In the genomic region with DNA sequence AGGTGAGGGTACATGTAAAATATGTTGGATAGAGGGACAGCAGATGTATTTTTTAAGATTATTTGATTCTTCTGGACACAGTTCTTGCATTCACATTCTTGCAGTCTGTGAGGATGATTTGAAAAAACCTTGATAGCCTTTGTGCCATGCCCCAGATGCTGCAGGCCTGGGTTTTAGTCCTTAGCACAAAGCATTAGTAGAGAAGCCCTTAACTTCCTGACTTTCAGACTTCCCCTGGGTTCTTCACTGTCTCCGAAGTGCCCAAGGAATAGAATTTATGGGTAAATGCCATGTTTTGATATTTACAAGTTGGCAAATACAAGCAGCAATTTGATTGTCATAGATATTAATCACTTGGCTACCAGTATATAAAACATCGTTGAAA, we compare ENCODE assay signal across 9 cellular contexts.
DNase-seq lines count a peak whose midpoint lies in the region; TF ChIP-seq lines count a peak whose summit lies in the region.
"Had no signal": no experiment of that assay in that cellular context is flagged by ENCODE, and none has a peak within 500 bp of the region (broad histone marks: within the 10 kb centered on the region; RNA-seq: fewer than 3 reads in every experiment).

No MANE protein-coding gene starts in this region.

- peak overlapping the region; percentile 74 for H3K27ac ChIP-seq in GM23248
- peak overlapping the region; percentile 76 for H3K27ac ChIP-seq in SJSA1
- peak overlapping the region; percentile 7 to 68 (median 54) for H3K27ac ChIP-seq in esophagus squamous epithelium
- H3K27ac ChIP-seq in sigmoid colon = peak overlapping the region; percentile 22 to 67 (median 48)

- in situ Hi-C loops in GM23248 (cut with MboI) = loop anchor here (25.0 kb wide), 1 partner anchor 267 kb away; no protein-coding TSS in a partner anchor

- TF ChIP-seq EP300 in sigmoid colon (IDR thresholded peaks at IDR 0.05) = no peak

- no peaks in the 10 kb centered on the region for H3K9me2 ChIP-seq in GM23248 (ENCODE audit: insufficient read depth)

- no peaks in the 10 kb centered on the region for H3K9me3 ChIP-seq in GM23248 (ENCODE audit: low read depth)
- H3K9me3 ChIP-seq in SJSA1 (replicated peaks) = no peaks in the 10 kb centered on the region
- H3K9me3 ChIP-seq in esophagus squamous epithelium = no peaks in the 10 kb centered on the region
- no peaks in the 10 kb centered on the region for H3K9me3 ChIP-seq in sigmoid colon

- no peak for TF ChIP-seq CTCF in esophagus squamous epithelium (IDR thresholded peaks at IDR 0.05)
- no peak for TF ChIP-seq CTCF in sigmoid colon (IDR thresholded peaks at IDR 0.05)

- H2AFZ ChIP-seq in GM23248 = no peak overlapping the region

- TF ChIP-seq POLR2A in esophagus squamous epithelium (IDR thresholded peaks at IDR 0.05) (no peak), sigmoid colon (IDR thresholded peaks at IDR 0.05) (no peak)

- peak overlapping the region; percentile 73 for H3K4me2 ChIP-seq in GM23248 (ENCODE audit: unreplicated experiment)

- 3% methylated on average over 2 of the region's 2 CpGs for WGBS in GM23248 (ENCODE audit: low coverage in 1 of 2, low lambda C conversion rate in 2 of 2, missing lambda C conversion rate in 2 of 2), 2 experiments
- 6 to 10% methylated on average over 2 of the region's 2 CpGs for WGBS in esophagus squamous epithelium, 2 donors
- WGBS in sigmoid colon, 2 donors = 5 to 17% methylated on average over 2 of the region's 2 CpGs

- peaks cover 28% of the 10 kb centered on the region for H3F3A ChIP-seq in GM23248 (ENCODE audit: insufficient read depth)

- H3K36me3 ChIP-seq in GM23248 (ENCODE audit: low read depth) = peaks cover 4% of the 10 kb centered on the region; the same call in 1 of the 2 replicates
- peaks cover 73% of the 10 kb centered on the region for H3K36me3 ChIP-seq in SJSA1
- H3K36me3 ChIP-seq in esophagus squamous epithelium = no peaks in the 10 kb centered on the region
- no peaks in the 10 kb centered on the region for H3K36me3 ChIP-seq in sigmoid colon

- no peaks in the 10 kb centered on the region for H3K27me3 ChIP-seq in GM23248 (replicated peaks; ENCODE audit: insufficient read depth)
- H3K27me3 ChIP-seq in SJSA1 (replicated peaks) = no peaks in the 10 kb centered on the region
- H3K27me3 ChIP-seq in esophagus squamous epithelium = no peaks in the 10 kb centered on the region
- H3K27me3 ChIP-seq in sigmoid colon = no peaks in the 10 kb centered on the region

- no peak for DNase-seq in GM23248
- no peak for DNase-seq in SJSA1 (ENCODE audit: low read depth in 1 of 2, low spot score in 2 of 2)
- no peak for DNase-seq in esophagus squamous epithelium (lab: John Stamatoyannopoulos, UW)
- DNase-seq in sigmoid colon = no peak
- no peak for DNase-seq in NCI-H1105 (lab: John Stamatoyannopoulos, UW)
- no peak for DNase-seq in cerebellar nuclear complex (lab: John Stamatoyannopoulos, UW)
- no peak for DNase-seq in NCI-H2107 treated with DMSO at 0.1 percent for 48 hours (lab: John Stamatoyannopoulos, UW; ENCODE audit: unreplicated experiment)
- no peak for DNase-seq in activated CD8-positive, alpha-beta memory T cell treated with anti-CD3 and anti-CD28 coated beads, Interleukin-2, amount 50 U/mL, for 48 hours
- DNase-seq: NCI-H187 had no signal

- H3K4me1 ChIP-seq in GM23248 (ENCODE audit: insufficient read depth) (peaks cover 42% of the 10 kb centered on the region), SJSA1 (replicated peaks) (peaks cover 49% of the 10 kb centered on the region), esophagus squamous epithelium (peaks cover 14 to 59% (median 14%) of the 10 kb centered on the region in 3 donors), sigmoid colon (peaks cover 0 to 44% (median 24%) of the 10 kb centered on the region in 4 donors)

- H3K79me2 ChIP-seq in GM23248 (ENCODE audit: insufficient read depth) = peaks cover 60% of the 10 kb centered on the region

- no peaks in the 10 kb centered on the region for H4K20me1 ChIP-seq in GM23248 (ENCODE audit: insufficient read depth)

- H3K4me3 ChIP-seq in GM23248 = peak overlapping the region; percentile 35
- no peak overlapping the region for H3K4me3 ChIP-seq in SJSA1
- no peak overlapping the region for H3K4me3 ChIP-seq in esophagus squamous epithelium
- peak overlapping the region in 1 of 4 donors; percentile 1 for H3K4me3 ChIP-seq in sigmoid colon

- peak overlapping the region; percentile 12; the same call in 1 of the 2 replicates for H3K9ac ChIP-seq in GM23248

- intact Hi-C loops in esophagus squamous epithelium (cut with DNase I) (no loop called here), sigmoid colon (cut with DNase I) (no loop called here)
